ENCODE assay signal across 8 cellular contexts in genomic region chr12:63668800-63669365, GRCh38. TPM values are rescaled to one million over a fixed set of nuclear protein-coding genes. Genes with fewer than 3 reads are reported as not detected.
DNase-seq lines count a peak whose midpoint lies in the region; ATAC-seq and TF ChIP-seq lines count a peak whose summit lies in the region.
"Not testable (repeated sequence)": the region's sequence is repeated elsewhere in the genome, so short reads cannot be mapped to it uniquely, and the experiment has no call there.

No MANE protein-coding gene starts in this region.

- peak overlapping the region; percentile 3 to 73 (median 52) for H3K27ac Mint-ChIP-seq in CD4-positive, CD25-positive, alpha-beta regulatory T cell
- H3K27ac Mint-ChIP-seq in mesothelial cell of epicardium = peak overlapping the region; percentile 70

- not testable (repeated sequence) for DNase-seq in CD4-positive, CD25-positive, alpha-beta regulatory T cell; ascending aorta (ENCODE audit: low spot score in 2 of 2); mesothelial cell of epicardium (ENCODE audit: low spot score in 2 of 2, unreplicated experiment in 2 of 2)
- peak; percentile 12 for DNase-seq in SK-N-DZ (ENCODE audit: low spot score)
- DNase-seq in foreskin keratinocyte = peak in 1 of 2 donors; percentile 42
- peak; percentile 37 for DNase-seq in stimulated activated CD8-positive, alpha-beta memory T cell treated with anti-CD3 and anti-CD28 coated beads, Interleukin-4, amount 100 ng/mL, for 48 hours

- not testable (repeated sequence) for H3K4me1 ChIP-seq in CD4-positive, CD25-positive, alpha-beta regulatory T cell (ENCODE audit: control insufficient read depth, insufficient read depth, low read length, poor library complexity, severe bottlenecking); ascending aorta; foreskin keratinocyte

- not testable (repeated sequence) for H3K9me3 ChIP-seq in CD4-positive, CD25-positive, alpha-beta regulatory T cell (ENCODE audit: control insufficient read depth in 2 of 2, low read length in 2 of 2); ascending aorta

- peak overlapping the region; percentile 80 to 92 (median 88) for H3K4me3 Mint-ChIP-seq in CD4-positive, CD25-positive, alpha-beta regulatory T cell
- peak overlapping the region; percentile 73 for H3K4me3 Mint-ChIP-seq in mesothelial cell of epicardium

- not testable (repeated sequence) for H3K9me3 Mint-ChIP-seq in CD4-positive, CD25-positive, alpha-beta regulatory T cell; mesothelial cell of epicardium

- not testable (repeated sequence) for H3K36me3 Mint-ChIP-seq in CD4-positive, CD25-positive, alpha-beta regulatory T cell; mesothelial cell of epicardium

- H3K27me3 ChIP-seq in CD4-positive, CD25-positive, alpha-beta regulatory T cell (ENCODE audit: control insufficient read depth, insufficient read depth, low read length); ascending aorta; foreskin keratinocyte: not testable (repeated sequence)

- H3K4me3 ChIP-seq in CD4-positive, CD25-positive, alpha-beta regulatory T cell (ENCODE audit: low read depth, low read length) = peak overlapping the region; percentile 13
- H3K4me3 ChIP-seq in ascending aorta = peak overlapping the region; percentile 62 to 75

- intact Hi-C loops in ascending aorta (cut with DNase I) = loop anchor here (5.0 to 10.0 kb wide), 3 partner anchors 116 to 586 kb away; no protein-coding TSS in a partner anchor

- not testable (repeated sequence) for H3K36me3 ChIP-seq in CD4-positive, CD25-positive, alpha-beta regulatory T cell (ENCODE audit: control insufficient read depth, insufficient read depth, low read length); ascending aorta

- peaks cover 0 to 29% (median 11%) of the 10 kb centered on the region in 4 donors for H3K4me1 Mint-ChIP-seq in CD4-positive, CD25-positive, alpha-beta regulatory T cell
- peaks cover 11% of the 10 kb centered on the region for H3K4me1 Mint-ChIP-seq in mesothelial cell of epicardium

- not testable (repeated sequence) for TF ChIP-seq CTCF in ascending aorta (IDR thresholded peaks at IDR 0.05); foreskin keratinocyte (conservative IDR thresholded peaks at IDR 0.05); mesothelial cell of epicardium (IDR thresholded peaks at IDR 0.05; ENCODE audit: unreplicated experiment)

- not testable (repeated sequence) for H3K27ac ChIP-seq in CD4-positive, CD25-positive, alpha-beta regulatory T cell (ENCODE audit: insufficient read depth, low read length, poor library complexity, severe bottlenecking); foreskin keratinocyte
- peak overlapping the region; percentile 53 to 71 for H3K27ac ChIP-seq in ascending aorta

- H3K27me3 Mint-ChIP-seq in CD4-positive, CD25-positive, alpha-beta regulatory T cell = peaks cover 26% of the 10 kb centered on the region
- H3K27me3 Mint-ChIP-seq in mesothelial cell of epicardium (ENCODE audit: low read depth) = peaks cover 40% of the 10 kb centered on the region

- ATAC-seq in CD4-positive, CD25-positive, alpha-beta regulatory T cell (ENCODE audit: low read depth in 2 of 2) = peak in 1 of 2 donors; percentile 62
- ATAC-seq in GM19452 (IDR thresholded peaks at IDR 0.05; ENCODE audit: unreplicated experiment) = peak; percentile 57
- peak; percentile 39 for ATAC-seq in HG03460 (IDR thresholded peaks at IDR 0.05; ENCODE audit: unreplicated experiment)
- ATAC-seq in foreskin keratinocyte = peak; percentile 62

RNA-seq across cellular contexts. Expression of gene DPY19L2, which starts 0.6 kb away (rescaled TPM):
- total RNA-seq in CD4-positive, CD25-positive, alpha-beta regulatory T cell = 0.84 TPM
- polyA plus RNA-seq in CD4-positive, CD25-positive, alpha-beta regulatory T cell = 1 to 10 TPM in 2 of 4 donors, under 1 TPM in 2; 0.23 to 2.3 (median 0.99) TPM
- 1.9 and 5.0 TPM in 2 replicates for polyA plus RNA-seq in SK-N-DZ (2014; cell fraction: cytosol; rRNA removed)
- polyA plus RNA-seq in SK-N-DZ (2014; cell fraction: nucleus; rRNA removed) = 7.0 and 20.4 TPM in 2 replicates
- total RNA-seq in ascending aorta (3.2 TPM), foreskin keratinocyte (2.6 and 2.8 TPM in 2 replicates), mesothelial cell of epicardium (18.7 to 19.0 TPM (median 18.9 TPM) in 3 replicates)
- polyA plus RNA-seq in foreskin keratinocyte = 0.71 and 0.77 TPM in 2 replicates
